In genomic region chr1:201724760-201725105, GRCh38 we compare ENCODE assay signal across 10 cellular contexts.
DNase-seq lines count a peak whose midpoint lies in the region; ATAC-seq and TF ChIP-seq lines count a peak whose summit lies in the region.
"Had no signal": no experiment of that assay in that cellular context is flagged by ENCODE, and none has a peak within 500 bp of the region (broad histone marks: within the 10 kb centered on the region; RNA-seq: fewer than 3 reads in every experiment).

No MANE protein-coding gene starts in this region.

- WGBS in smooth muscle cell (ENCODE audit: low lambda C conversion rate): 31% methylated on average over 5 of the region's 5 CpGs

- H3K9me3 Mint-ChIP-seq in brain: no peaks in the 10 kb centered on the region
- H3K9me3 Mint-ChIP-seq: activated naive CD8-positive, alpha-beta T cell treated with anti-CD3 and anti-CD28 coated beads, Interleukin-2, amount 10 ng/mL, durations not matched to agents 7 days and 5 days had no signal

- H3K36me3 Mint-ChIP-seq in brain: peaks cover 18% of the 10 kb centered on the region
- H3K36me3 Mint-ChIP-seq: activated naive CD8-positive, alpha-beta T cell treated with anti-CD3 and anti-CD28 coated beads, Interleukin-2, amount 10 ng/mL, durations not matched to agents 7 days and 5 days had no signal

- peaks cover 66% of the 10 kb centered on the region for H3K79me2 ChIP-seq in smooth muscle cell (ENCODE audit: low read depth)

- no peaks in the 10 kb centered on the region for H3K36me3 ChIP-seq in smooth muscle cell (ENCODE audit: low read depth)

- peaks cover 4% of the 10 kb centered on the region for H3K27me3 Mint-ChIP-seq in brain

- peaks cover 48% of the 10 kb centered on the region for H3F3A ChIP-seq in smooth muscle cell (ENCODE audit: low read depth)

- ATAC-seq in HG03135 (IDR thresholded peaks at IDR 0.05; ENCODE audit: unreplicated experiment): no peak

- peaks cover 65% of the 10 kb centered on the region for H4K20me1 ChIP-seq in smooth muscle cell (ENCODE audit: low read depth)

- TF ChIP-seq CTCF in brain (conservative IDR thresholded peaks at IDR 0.05) (no peak), smooth muscle cell (IDR thresholded peaks at IDR 0.05; ENCODE audit: borderline replicate concordance, insufficient read depth, poor library complexity, severe bottlenecking) (no peak)

- peak; percentile 56 to 84 for DNase-seq in NCI-H446 (lab: John Stamatoyannopoulos, UW)
- DNase-seq in left kidney (ENCODE audit: low read depth, low spot score): peak; percentile 82
- DNase-seq in smooth muscle cell (lab: John Stamatoyannopoulos, UW; ENCODE audit: unreplicated experiment): no peak
- DNase-seq in activated naive CD4-positive, alpha-beta T cell treated with anti-CD3 and anti-CD28 coated beads, Interleukin-2, amount 50 U/mL, for 16 hours: no peak
- no peak for DNase-seq in mesenteric fat pad (ENCODE audit: low spot score)
- DNase-seq in NCI-H1092 treated with DMSO at 0.1 percent for 48 hours (lab: John Stamatoyannopoulos, UW): no peak
- DNase-seq: activated naive CD8-positive, alpha-beta T cell treated with anti-CD3 and anti-CD28 coated beads, Interleukin-2, amount 10 ng/mL, durations not matched to agents 7 days and 5 days; RPMI8226 had no signal

- H3K4me3 ChIP-seq in smooth muscle cell: no peak overlapping the region

- H3K27ac ChIP-seq in smooth muscle cell (ENCODE audit: low read depth): peak overlapping the region; percentile 87

- H3K9ac ChIP-seq in smooth muscle cell (ENCODE audit: low read depth): no peak overlapping the region

- H3K4me1 ChIP-seq in smooth muscle cell (ENCODE audit: low read depth): peaks cover 47% of the 10 kb centered on the region

- no peaks in the 10 kb centered on the region for H3K9me3 ChIP-seq in smooth muscle cell (replicated peaks; ENCODE audit: low read depth)

- H3K4me3 Mint-ChIP-seq in brain: no peak overlapping the region
- H3K4me3 Mint-ChIP-seq: activated naive CD8-positive, alpha-beta T cell treated with anti-CD3 and anti-CD28 coated beads, Interleukin-2, amount 10 ng/mL, durations not matched to agents 7 days and 5 days had no signal

- peaks cover 74% of the 10 kb centered on the region for H3K4me1 Mint-ChIP-seq in brain
- H3K4me1 Mint-ChIP-seq: activated naive CD8-positive, alpha-beta T cell treated with anti-CD3 and anti-CD28 coated beads, Interleukin-2, amount 10 ng/mL, durations not matched to agents 7 days and 5 days had no signal

- peak overlapping the region; percentile 40 to 83 (median 66) for H3K27ac Mint-ChIP-seq in brain
- H3K27ac Mint-ChIP-seq: activated naive CD8-positive, alpha-beta T cell treated with anti-CD3 and anti-CD28 coated beads, Interleukin-2, amount 10 ng/mL, durations not matched to agents 7 days and 5 days had no signal

- peak overlapping the region; percentile 53 for H3K4me2 ChIP-seq in smooth muscle cell

- no peak overlapping the region for H2AFZ ChIP-seq in smooth muscle cell (ENCODE audit: low read depth)

- H3K27me3 ChIP-seq in smooth muscle cell (ENCODE audit: low read depth): no peaks in the 10 kb centered on the region

Comparison
In these comparisons a context has a peak if more than half of its experiments do, and no peak if none do; other contexts are left out.
1. DNase-seq: peak in NCI-H446 (2 of 2) and left kidney (single experiment); none in smooth muscle cell (single experiment), activated naive CD4-positive, alpha-beta T cell treated with anti-CD3 and anti-CD28 coated beads, Interleukin-2, amount 50 U/mL, for 16 hours (single experiment), mesenteric fat pad (single experiment) and NCI-H1092 treated with DMSO at 0.1 percent for 48 hours (single experiment).